ENCODE assay signal across 8 cellular contexts in the genomic region with DNA sequence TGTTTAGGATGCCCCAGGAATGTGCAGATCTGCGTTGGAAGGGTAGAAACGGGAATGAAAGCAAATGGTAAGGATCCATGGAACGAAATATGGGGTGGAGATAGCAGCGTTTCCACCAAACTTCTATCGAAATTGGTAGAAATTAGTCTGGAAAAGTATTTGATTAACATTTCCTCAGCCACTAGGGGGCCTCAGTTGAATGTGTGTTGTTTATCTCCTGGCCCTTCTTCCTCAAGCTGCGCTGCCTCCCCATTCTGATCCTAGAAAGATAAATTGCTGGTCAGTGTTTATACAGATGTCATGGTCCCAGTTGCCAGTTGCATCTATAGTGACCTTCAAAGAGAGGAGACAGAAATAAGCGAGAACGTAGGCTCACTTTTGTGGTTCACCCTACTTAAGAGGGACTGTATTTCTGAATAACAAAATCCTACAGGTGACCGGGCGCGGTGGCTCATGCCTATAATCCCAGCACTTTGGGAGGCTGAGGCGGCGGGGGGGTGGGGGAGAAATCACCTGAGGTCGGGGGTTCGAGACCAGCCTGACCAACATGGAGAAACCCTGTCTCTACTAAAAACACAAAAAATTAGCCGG.
DNase-seq lines count a peak whose midpoint lies in the region; ATAC-seq and TF ChIP-seq lines count a peak whose summit lies in the region.

No MANE protein-coding gene starts in this region.

- POLR2A ChIA-PET in AG04450 (lab: Yijun Ruan, JAX), result no interaction called here

- H3K9me3 ChIP-seq in AG04450 (ENCODE audit: control insufficient read depth, insufficient read depth, low read length), result no peaks in the 10 kb centered on the region
- no peaks in the 10 kb centered on the region for H3K9me3 ChIP-seq in breast epithelium

- H3K4me1 ChIP-seq in breast epithelium, result no peaks in the 10 kb centered on the region

- H3K9me3 Mint-ChIP-seq in neural crest cell, result no peaks in the 10 kb centered on the region

- no peak for TF ChIP-seq POLR2A in breast epithelium (IDR thresholded peaks at IDR 0.05)

- CTCF ChIA-PET in AG04450 (lab: Charles Lee), result interaction anchor here (0.5 to 2.9 kb wide), 6 partner anchors 12 to 365 kb away, joined by 3 to 16 read pairs (median 5); no protein-coding TSS in a partner anchor

- H3K4me3 ChIP-seq in AG04450 (ENCODE audit: low read depth, low read length), result no peak overlapping the region
- H3K4me3 ChIP-seq in breast epithelium, result no peak overlapping the region

- H3K27ac ChIP-seq in AG04450 (ENCODE audit: low read depth, low read length) (no peak overlapping the region), breast epithelium (no peak overlapping the region)

- H3K36me3 ChIP-seq in breast epithelium, result no peaks in the 10 kb centered on the region

- H3K27ac Mint-ChIP-seq in neural crest cell (ENCODE audit: unreplicated experiment), result no peak overlapping the region

- peaks cover 6% of the 10 kb centered on the region for H3K4me1 Mint-ChIP-seq in neural crest cell

- H3K27me3 ChIP-seq in AG04450 (ENCODE audit: control insufficient read depth, insufficient read depth, low read length) (no peaks in the 10 kb centered on the region), breast epithelium (no peaks in the 10 kb centered on the region)

- DNase-seq in AG04450 (ENCODE audit: low read depth, low spot score), result peak; percentile 4
- DNase-seq in GM13976 (ENCODE audit: low spot score), result peak; percentile 25
- DNase-seq in NCI-H446 treated with DMSO at 0.1 percent for 48 hours (lab: John Stamatoyannopoulos, UW), result peak; percentile 0
- DNase-seq in breast epithelium (ENCODE audit: low spot score in 2 of 2), result no peak
- DNase-seq in neural crest cell (ENCODE audit: low read depth, low spot score), result peak; percentile 51
- DNase-seq in activated gamma-delta T cell (lab: John Stamatoyannopoulos, UW), result no peak
- no peak for DNase-seq in DMS153 treated with DMSO at 0.1 percent for 48 hours (lab: John Stamatoyannopoulos, UW; ENCODE audit: unreplicated experiment)

- no peaks in the 10 kb centered on the region for H3K36me3 Mint-ChIP-seq in neural crest cell (ENCODE audit: low read depth)

- in situ Hi-C loops in GM13976 (cut with MboI; ENCODE audit: low sequenced_read_pairs, unreplicated experiment), result no loop called here

- no peak overlapping the region for H3K4me3 Mint-ChIP-seq in neural crest cell

- intact Hi-C loops in breast epithelium (cut with DNase I; ENCODE audit: low total_unique reads), result loop anchor here (5.0 kb wide), 1 partner anchor 320 kb away; no protein-coding TSS in a partner anchor

- peak; percentile 63 for TF ChIP-seq CTCF in AG04450 (IDR thresholded peaks at IDR 0.05; ENCODE audit: low read depth, low read length)
- peak; percentile 16 for TF ChIP-seq CTCF in GM13976 (IDR thresholded peaks at IDR 0.05; ENCODE audit: borderline replicate concordance, control extremely low read depth, extremely low read depth, insufficient read depth, missing control alignments)
- TF ChIP-seq CTCF in breast epithelium (IDR thresholded peaks at IDR 0.05), result peak; percentile 20 to 32 (median 23)
- peak; percentile 76 for TF ChIP-seq CTCF in neural crest cell (conservative IDR thresholded peaks at IDR 0.05)

- no peaks in the 10 kb centered on the region for H3K27me3 Mint-ChIP-seq in neural crest cell (ENCODE audit: low read depth)

- ATAC-seq in esophagus mucosa, result no peak

Comparison
In these comparisons a context has a peak if more than half of its experiments do, and no peak if none do; other contexts are left out.
1. DNase-seq: peak in AG04450 (single experiment), GM13976 (single experiment), NCI-H446 treated with DMSO at 0.1 percent for 48 hours (single experiment) and neural crest cell (single experiment); none in breast epithelium (0 of 2), activated gamma-delta T cell (single experiment) and DMS153 treated with DMSO at 0.1 percent for 48 hours (single experiment).
2. CTCF ChIP-seq: peak in every context shown above with its lines; median percentile 76 in neural crest cell; 63 in AG04450; 23 in breast epithelium; 16 in GM13976.